Comparison of ENCODE assay signal across 9 cellular contexts in genomic region chr17:44314869-44315661, GRCh38. TPM values are rescaled to one million over a fixed set of nuclear protein-coding genes. Genes with fewer than 3 reads are reported as not detected.
A peak's percentile ranks its signal among the peaks of the same experiment; 100 is the strongest.
DNase-seq lines count a peak whose midpoint lies in the region; ATAC-seq and TF ChIP-seq lines count a peak whose summit lies in the region.
"Had no signal": no experiment of that assay in that cellular context is flagged by ENCODE, and none has a peak within 500 bp of the region (broad histone marks: within the 10 kb centered on the region; RNA-seq: fewer than 3 reads in every experiment).

No MANE protein-coding gene starts in this region.

- H3K4me3 Mint-ChIP-seq in IgD-negative memory B cell = peak overlapping the region; percentile 14 to 92 (median 74)

- no peak overlapping the region for H3K27ac ChIP-seq in foreskin keratinocyte

- peaks cover 10 to 13% (median 12%) of the 10 kb centered on the region in 3 donors for H3K4me1 Mint-ChIP-seq in IgD-negative memory B cell

- peaks cover 0 to 4% (median 3%) of the 10 kb centered on the region in 3 donors for H3K9me3 Mint-ChIP-seq in IgD-negative memory B cell

- no peak for TF ChIP-seq CTCF in foreskin keratinocyte (conservative IDR thresholded peaks at IDR 0.05)

- H3K27ac Mint-ChIP-seq in IgD-negative memory B cell = no peak overlapping the region

- peak; percentile 33 for DNase-seq in COR-L47 (lab: John Stamatoyannopoulos, UW)
- DNase-seq in activated CD8-positive, alpha-beta memory T cell treated with anti-CD3 and anti-CD28 coated beads, Interleukin-2, amount 50 U/mL, for 24 hours (ENCODE audit: extremely low read depth) = peak; percentile 28
- DNase-seq in foreskin keratinocyte = peak in 1 of 2 donors; percentile 35
- DNase-seq in stimulated activated CD4-positive, alpha-beta T cell treated with anti-CD3 and anti-CD28 coated beads, Interleukin-15, amount 100 ng/mL, for 24 hours = peak; percentile 73
- no peak for DNase-seq in NCI-H1930 (lab: John Stamatoyannopoulos, UW)
- no peak for DNase-seq in cerebellar cortex (ENCODE audit: low spot score)
- no peak for DNase-seq in NCI-H128 (lab: John Stamatoyannopoulos, UW; ENCODE audit: unreplicated experiment)

- peaks cover 47% of the 10 kb centered on the region for H3K27me3 ChIP-seq in foreskin keratinocyte

- peaks cover 28% of the 10 kb centered on the region for H3K27me3 Mint-ChIP-seq in IgD-negative memory B cell

- H3K4me1 ChIP-seq in foreskin keratinocyte = no peaks in the 10 kb centered on the region

- ATAC-seq in foreskin keratinocyte = peak; percentile 49

- H3K36me3 Mint-ChIP-seq in IgD-negative memory B cell = peaks cover 3% of the 10 kb centered on the region

RNA-seq across cellular contexts. Expression of gene RUNDC3A, which starts 6.7 kb away (rescaled TPM):
- polyA plus RNA-seq in IgD-negative memory B cell = not detected
- total RNA-seq in foreskin keratinocyte = 0.14 and 0.18 TPM in 2 replicates
- 0.26 and 0.52 TPM in 2 replicates for polyA plus RNA-seq in foreskin keratinocyte
- total RNA-seq: lung microvascular endothelial cell had no signal

RNA-seq across cellular contexts. Expression of gene SLC25A39, which starts 9.6 kb away (rescaled TPM):
- polyA plus RNA-seq in IgD-negative memory B cell (135 TPM), foreskin keratinocyte (249 and 257 TPM in 2 replicates)
- total RNA-seq in foreskin keratinocyte = 171 and 183 TPM in 2 replicates

RNA-seq across cellular contexts. Expression of gene GRN, which starts 30.0 kb away (rescaled TPM):
- polyA plus RNA-seq in IgD-negative memory B cell (219 TPM), foreskin keratinocyte (290 and 301 TPM in 2 replicates)
- total RNA-seq in foreskin keratinocyte = 272 and 283 TPM in 2 replicates

RNA-seq across cellular contexts. Expression of gene SLC4A1, which starts 47.1 kb away (rescaled TPM):
- polyA plus RNA-seq in IgD-negative memory B cell = not detected
- total RNA-seq in foreskin keratinocyte = not detected in 2 replicates
- polyA plus RNA-seq in foreskin keratinocyte = not detected in 2 replicates
- total RNA-seq: lung microvascular endothelial cell had no signal

RNA-seq across cellular contexts. Expression of gene FAM171A2, which starts 48.6 kb away (rescaled TPM):
- polyA plus RNA-seq in IgD-negative memory B cell (0.06 TPM), foreskin keratinocyte (0.98 and 1.3 TPM in 2 replicates)
- 1.4 and 1.6 TPM in 2 replicates for total RNA-seq in foreskin keratinocyte

Comparison
In these comparisons a context has a peak if more than half of its experiments do, and no peak if none do; other contexts are left out.
1. DNase-seq: peak in COR-L47 (single experiment), activated CD8-positive, alpha-beta memory T cell treated with anti-CD3 and anti-CD28 coated beads, Interleukin-2, amount 50 U/mL, for 24 hours (single experiment) and stimulated activated CD4-positive, alpha-beta T cell treated with anti-CD3 and anti-CD28 coated beads, Interleukin-15, amount 100 ng/mL, for 24 hours (single experiment); none in NCI-H1930 (0 of 2), cerebellar cortex (single experiment) and NCI-H128 (single experiment).